In genomic region chr1:154791292-154792278, GRCh38 we compare ENCODE assay signal across 8 cellular contexts.
DNase-seq lines count a peak whose midpoint lies in the region; ATAC-seq and TF ChIP-seq lines count a peak whose summit lies in the region.

No MANE protein-coding gene starts in this region.

- intact Hi-C loops in left colon (cut with DNase I, micrococcal nuclease) = no loop called here
- intact Hi-C loops in transverse colon (cut with DNase I; ENCODE audit: low total_unique reads) = no loop called here

- peak overlapping the region in 1 of 4 donors; percentile 21 for H3K27ac ChIP-seq in transverse colon
- no peak overlapping the region for H3K27ac ChIP-seq in GM23338 (ENCODE audit: low read depth)

- H3K4me1 ChIP-seq in transverse colon (peaks cover 0 to 7% (median 2%) of the 10 kb centered on the region in 4 donors), GM23338 (ENCODE audit: insufficient read depth) (peaks cover 6% of the 10 kb centered on the region; the same call in 1 of the 2 replicates)

- no peaks in the 10 kb centered on the region for H4K20me1 ChIP-seq in GM23338 (replicated peaks; ENCODE audit: insufficient read depth)

- ATAC-seq in HG03066 (IDR thresholded peaks at IDR 0.05; ENCODE audit: low read depth, unreplicated experiment) (peak; percentile 88), left colon (peak; percentile 29), GM23338 (no peak)
- ATAC-seq in activated T-cell treated with anti-CD3 and anti-CD28 coated beads, Interleukin-2, amount 50 U/mL, for 4 hours = peak; percentile 92 to 96

- H3K9me3 Mint-ChIP-seq in activated T-cell treated with anti-CD3 and anti-CD28 coated beads, Interleukin-2, amount 50 U/mL, for 4 hours = no peaks in the 10 kb centered on the region
- no peaks in the 10 kb centered on the region; the same call in 2 of the 3 replicates for H3K9me3 Mint-ChIP-seq in GM23338

- no peaks in the 10 kb centered on the region for H3K36me3 Mint-ChIP-seq in activated T-cell treated with anti-CD3 and anti-CD28 coated beads, Interleukin-2, amount 50 U/mL, for 4 hours (ENCODE audit: insufficient read depth)
- no peaks in the 10 kb centered on the region for H3K36me3 Mint-ChIP-seq in GM23338 (ENCODE audit: low read depth)

- H3K27me3 Mint-ChIP-seq in activated T-cell treated with anti-CD3 and anti-CD28 coated beads, Interleukin-2, amount 50 U/mL, for 4 hours (ENCODE audit: low read depth) = no peaks in the 10 kb centered on the region
- H3K27me3 Mint-ChIP-seq in GM23338 (ENCODE audit: insufficient read depth, low read depth, poor library complexity) = peaks cover 16% of the 10 kb centered on the region

- H3K4me2 ChIP-seq in GM23338 = no peak overlapping the region

- 16 to 35% methylated on average over 6 to 16 of the region's 16 CpGs for WGBS in transverse colon (ENCODE audit: low coverage in 1 of 2), 2 donors

- H3K27me3 ChIP-seq in transverse colon (no peaks in the 10 kb centered on the region), GM23338 (ENCODE audit: insufficient read depth) (no peaks in the 10 kb centered on the region)

- no peak overlapping the region for H3K27ac Mint-ChIP-seq in GM23338

- H3K9me2 ChIP-seq in GM23338 (ENCODE audit: insufficient read depth) = no peaks in the 10 kb centered on the region

- TF ChIP-seq CTCF in transverse colon (IDR thresholded peaks at IDR 0.05) (no peak), GM23338 (conservative IDR thresholded peaks at IDR 0.05; ENCODE audit: low read depth in 2 of 2) (no peak)

- H3K4me1 Mint-ChIP-seq in activated T-cell treated with anti-CD3 and anti-CD28 coated beads, Interleukin-2, amount 50 U/mL, for 4 hours (ENCODE audit: low read depth) = peaks cover 29% of the 10 kb centered on the region
- peaks cover 16% of the 10 kb centered on the region for H3K4me1 Mint-ChIP-seq in GM23338

- no peak for TF ChIP-seq POLR2A in transverse colon (IDR thresholded peaks at IDR 0.05)

- H3K36me3 ChIP-seq in transverse colon = no peaks in the 10 kb centered on the region
- no peaks in the 10 kb centered on the region for H3K36me3 ChIP-seq in GM23338 (ENCODE audit: insufficient read depth)

- no peaks in the 10 kb centered on the region for H3F3A ChIP-seq in GM23338 (replicated peaks; ENCODE audit: low read depth)

- H3K79me2 ChIP-seq in GM23338 (replicated peaks; ENCODE audit: insufficient read depth) = no peaks in the 10 kb centered on the region

- no peak for TF ChIP-seq EP300 in transverse colon (IDR thresholded peaks at IDR 0.05; ENCODE audit: low read depth)

- H3K4me3 Mint-ChIP-seq in activated T-cell treated with anti-CD3 and anti-CD28 coated beads, Interleukin-2, amount 50 U/mL, for 4 hours = peak overlapping the region; percentile 46
- no peak overlapping the region for H3K4me3 Mint-ChIP-seq in GM23338

- DNase-seq in NCI-H82 (lab: John Stamatoyannopoulos, UW) (peak; percentile 24), NCI-H82 treated with DMSO at 0.1 percent for 48 hours (lab: John Stamatoyannopoulos, UW; ENCODE audit: unreplicated experiment) (no peak), NCI-H524 treated with DMSO at 0.1 percent for 48 hours (lab: John Stamatoyannopoulos, UW) (peak; percentile 56), left colon (peak; percentile 37 to 43), transverse colon (peak; percentile 70), GM23338 (ENCODE audit: low spot score) (no peak)
- peak; percentile 74 for DNase-seq in activated T-cell treated with anti-CD3 and anti-CD28 coated beads, Interleukin-2, amount 50 U/mL, for 4 hours

- H2AFZ ChIP-seq in GM23338 = no peak overlapping the region

- H3K4me3 ChIP-seq in transverse colon (no peak overlapping the region), GM23338 (no peak overlapping the region)

- H3K9me3 ChIP-seq in transverse colon = no peaks in the 10 kb centered on the region

- in situ Hi-C loops in transverse colon (cut with MboI; ENCODE audit: low pct_ligation_motif_present in 1 of 4, low pct_unique_long_range_greater_than_20kb in 1 of 4, low sequenced_read_pairs in 3 of 4) = no loop called here

TF ChIP-seq in GM23338, 12 proteins besides CTCF, POLR2A, EP300 and RAD21 (continues in another document):
- TF ChIP-seq EZH2phosphoT487 (IDR thresholded peaks at IDR 0.05; ENCODE audit: unreplicated experiment) = no peak
- TF ChIP-seq NANOG (IDR thresholded peaks at IDR 0.05; ENCODE audit: borderline replicate concordance) = no peak
- TF ChIP-seq EZH2 (IDR thresholded peaks at IDR 0.05; ENCODE audit: low read depth, unreplicated experiment) = no peak
- no peak for TF ChIP-seq ZNF462 (CRISPR knock-in tag; IDR thresholded peaks at IDR 0.05)
- no peak for TF ChIP-seq JUNB (IDR thresholded peaks at IDR 0.05; ENCODE audit: unreplicated experiment)
- TF ChIP-seq REST (IDR thresholded peaks at IDR 0.05; ENCODE audit: unreplicated experiment) = no peak

Comparison
In these comparisons a context has a peak if more than half of its experiments do, and no peak if none do; other contexts are left out.
1. DNase-seq: peak in NCI-H82 (single experiment), NCI-H524 treated with DMSO at 0.1 percent for 48 hours (single experiment), activated T-cell treated with anti-CD3 and anti-CD28 coated beads, Interleukin-2, amount 50 U/mL, for 4 hours (single experiment), left colon (2 of 2) and transverse colon (single experiment); none in NCI-H82 treated with DMSO at 0.1 percent for 48 hours (single experiment) and GM23338 (single experiment).